1 cellular context compared by ENCODE assay signal in genomic region chr5:74641778-74642542, GRCh38.
TF ChIP-seq lines count a peak whose summit lies in the region.

No MANE protein-coding gene starts in this region.

TF ChIP-seq in WTC11, 78 proteins besides CTCF, POLR2A, EP300 and RAD21 (continued from another document):
- TF ChIP-seq RORB (CRISPR knock-in tag; IDR thresholded peaks at IDR 0.05): no peak
TF ChIP-seq in WTC11: peak in this region for 0.
